In genomic region chr19:19663292-19664120, GRCh38 we compare ENCODE assay signal across 8 cellular contexts. TPM values are rescaled to one million over a fixed set of nuclear protein-coding genes. Genes with fewer than 3 reads are reported as not detected.
A peak's percentile ranks its signal among the peaks of the same experiment; 100 is the strongest.
DNase-seq lines count a peak whose midpoint lies in the region; ATAC-seq and TF ChIP-seq lines count a peak whose summit lies in the region.

TSS of gene ATP13A1 (minus strand) at chr19:19663676. CDS start at chr19:19663666, 10 bp downstream.

- DNase-seq in AG09319 (ENCODE audit: extremely low read depth, low read depth) (peak; percentile 93), NCI-H226 (peak; percentile 98), WTC11 (ENCODE audit: low spot score) (peak; percentile 88), cardiac fibroblast (ENCODE audit: low read depth in 2 of 2) (peak; percentile 97 to 99), immature natural killer cell (peak; percentile 97 to 98 (median 97)), spleen (peak; percentile 100)

- H3K27me3 Mint-ChIP-seq in WTC11 (ENCODE audit: low read depth) (no peaks in the 10 kb centered on the region; the same call in 1 of the 2 replicates), immature natural killer cell (ENCODE audit: low read depth in 3 of 3) (peaks cover 14 to 21% (median 16%) of the 10 kb centered on the region in 3 donors)

- ATAC-seq in HG03196 (IDR thresholded peaks at IDR 0.05; ENCODE audit: unreplicated experiment) (peak; percentile 73), WTC11 (peak; percentile 77)

- peaks cover 15% of the 10 kb centered on the region for H3K36me3 Mint-ChIP-seq in WTC11
- peaks cover 0 to 1% (median under 1%) of the 10 kb centered on the region in 3 donors for H3K36me3 Mint-ChIP-seq in immature natural killer cell

- POLR2A ChIA-PET in WTC11 (lab: Charles Lee) = interaction anchor here (0.5 to 1.1 kb wide), 7 partner anchors 20 to 202 kb away, joined by 3 to 8 read pairs (median 4); partner anchors contain the start of genes GMIP, LPAR2, ZNF253 and ZNF506

- TF ChIP-seq CTCF in AG09319 (IDR thresholded peaks at IDR 0.05; ENCODE audit: low read depth, low read length) (peak; percentile 1), WTC11 (IDR thresholded peaks at IDR 0.05) (no peak), cardiac fibroblast (IDR thresholded peaks at IDR 0.05; ENCODE audit: low read depth, low read length) (no peak), spleen (IDR thresholded peaks at IDR 0.05 in 8 of 11, conservative IDR thresholded peaks at IDR 0.05 in 3 of 11) (peak in 3 of 11 experiments; percentile 9 to 37 (median 25))

- in situ Hi-C loops in GM18951 (cut with MboI; ENCODE audit: low sequenced_read_pairs, unreplicated experiment) = no loop called here

- CTCF ChIA-PET in WTC11 (lab: Charles Lee) = interaction anchor here (0.6 to 2.3 kb wide), 4 partner anchors 20 to 131 kb away, joined by 3 to 10 read pairs (median 8); partner anchors contain the start of gene GMIP

- H3K9me3 ChIP-seq in spleen = peaks cover 0 to 6% (median 0%) of the 10 kb centered on the region in 8 donors

- H3K4me3 ChIP-seq in cardiac fibroblast (replicated peaks in 1 of 2; ENCODE audit: low read depth in 2 of 2, low read length in 2 of 2) (peak within 1 kb of the TSS; percentile 99 to 100), spleen (peak within 1 kb of the TSS; percentile 92 to 100 (median 96))

- peaks cover 21 to 81% (median 47%) of the 10 kb centered on the region in 6 donors for H3K4me1 ChIP-seq in spleen

- peak within 1 kb of the TSS; percentile 94 for H3K4me3 Mint-ChIP-seq in WTC11
- peak within 1 kb of the TSS; percentile 90 to 97 (median 93) for H3K4me3 Mint-ChIP-seq in immature natural killer cell

- no peaks in the 10 kb centered on the region for H3K27me3 ChIP-seq in spleen (replicated peaks in 1 of 7)

- H3K4me1 Mint-ChIP-seq in WTC11 (peaks cover 23% of the 10 kb centered on the region), immature natural killer cell (peaks cover 41 to 42% of the 10 kb centered on the region in 2 donors)

- peak within 1 kb of the TSS; percentile 78 to 97 (median 95) for H3K27ac ChIP-seq in spleen

- 0 to 1% (median 1%) methylated on average over 16 to 81 of the region's 81 CpGs for WGBS in spleen, 5 donors

- intact Hi-C loops in spleen (cut with DNase I; ENCODE audit: low total_unique reads) = loop anchor here (10.0 kb wide), 1 partner anchor 71 kb away; the partner anchor contains the start of gene ZNF14

- H3K9me3 Mint-ChIP-seq in WTC11 (no peaks in the 10 kb centered on the region), immature natural killer cell (peaks cover 0 to 3% (median 0%) of the 10 kb centered on the region in 6 donors)

- H3K27ac Mint-ChIP-seq in WTC11 (peak within 1 kb of the TSS; percentile 97), immature natural killer cell (peak within 1 kb of the TSS; percentile 90 to 99 (median 96))

- TF ChIP-seq POLR2A in GM18951 (IDR thresholded peaks at IDR 0.05; ENCODE audit: extremely low read depth, insufficient read depth, insufficient read length) = peak; percentile 86
- peak in 2 of 3 donors; percentile 16 to 72 for TF ChIP-seq POLR2A in spleen (IDR thresholded peaks at IDR 0.05)

- H3K36me3 ChIP-seq in spleen = peaks cover 3 to 31% (median 19%) of the 10 kb centered on the region in 6 donors

TF ChIP-seq in WTC11, 78 proteins besides CTCF, POLR2A, EP300 and RAD21 (continues in another document):
- TF ChIP-seq, protein P1, sequence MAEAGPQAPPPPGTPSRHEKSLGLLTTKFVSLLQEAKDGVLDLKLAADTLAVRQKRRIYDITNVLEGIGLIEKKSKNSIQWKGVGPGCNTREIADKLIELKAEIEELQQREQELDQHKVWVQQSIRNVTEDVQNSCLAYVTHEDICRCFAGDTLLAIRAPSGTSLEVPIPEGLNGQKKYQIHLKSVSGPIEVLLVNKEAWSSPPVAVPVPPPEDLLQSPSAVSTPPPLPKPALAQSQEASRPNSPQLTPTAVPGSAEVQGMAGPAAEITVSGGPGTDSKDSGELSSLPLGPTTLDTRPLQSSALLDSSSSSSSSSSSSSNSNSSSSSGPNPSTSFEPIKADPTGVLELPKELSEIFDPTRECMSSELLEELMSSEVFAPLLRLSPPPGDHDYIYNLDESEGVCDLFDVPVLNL (CRISPR knock-in tag; IDR thresholded peaks at IDR 0.05; ENCODE audit: borderline replicate concordance, low read depth) = no peak
- TF ChIP-seq AR (CRISPR knock-in tag; IDR thresholded peaks at IDR 0.05) = no peak
- TF ChIP-seq FOXK1 (CRISPR knock-in tag; IDR thresholded peaks at IDR 0.05) = peak; percentile 43; the same call in 1 of the 2 replicates
- TF ChIP-seq ARID4B (CRISPR knock-in tag; IDR thresholded peaks at IDR 0.05; ENCODE audit: borderline replicate concordance) = no peak; the same call in 1 of the 2 replicates
- no peak for TF ChIP-seq PRRX2 (CRISPR knock-in tag; IDR thresholded peaks at IDR 0.05)
- TF ChIP-seq ZNF138 (CRISPR knock-in tag; conservative IDR thresholded peaks at IDR 0.05) = no peak
- TF ChIP-seq RELA (CRISPR knock-in tag; IDR thresholded peaks at IDR 0.05; ENCODE audit: borderline replicate concordance) = 0 out of 2 replicates have a peak, but pooled peaks have one; percentile 16
- peak; percentile 58; the same call in 1 of the 2 replicates for TF ChIP-seq TP53 (CRISPR knock-in tag; IDR thresholded peaks at IDR 0.05)
- TF ChIP-seq, protein P2, sequence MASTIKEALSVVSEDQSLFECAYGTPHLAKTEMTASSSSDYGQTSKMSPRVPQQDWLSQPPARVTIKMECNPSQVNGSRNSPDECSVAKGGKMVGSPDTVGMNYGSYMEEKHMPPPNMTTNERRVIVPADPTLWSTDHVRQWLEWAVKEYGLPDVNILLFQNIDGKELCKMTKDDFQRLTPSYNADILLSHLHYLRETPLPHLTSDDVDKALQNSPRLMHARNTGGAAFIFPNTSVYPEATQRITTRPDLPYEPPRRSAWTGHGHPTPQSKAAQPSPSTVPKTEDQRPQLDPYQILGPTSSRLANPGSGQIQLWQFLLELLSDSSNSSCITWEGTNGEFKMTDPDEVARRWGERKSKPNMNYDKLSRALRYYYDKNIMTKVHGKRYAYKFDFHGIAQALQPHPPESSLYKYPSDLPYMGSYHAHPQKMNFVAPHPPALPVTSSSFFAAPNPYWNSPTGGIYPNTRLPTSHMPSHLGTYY (CRISPR knock-in tag; IDR thresholded peaks at IDR 0.05) = no peak

RNA-seq across cellular contexts. Expression of gene ATP13A1, which starts in this region (rescaled TPM):
- total RNA-seq in WTC11 (2021) (63.4 to 82.6 TPM (median 64.3 TPM) in 3 replicates), spleen (100 to 1,000 TPM in 5 of 7 donors, 10 to 100 TPM in 2; 88.4 to 301 (median 113) TPM)
- polyA plus RNA-seq in immature natural killer cell (10 to 100 TPM in 2 of 3 donors, 1 to 10 TPM in 1; 8.4 to 29.2 (median 18.6) TPM), spleen (10 to 100 TPM; 39.7 to 95.3 (median 91.6) TPM)

Comparison
In these comparisons a context has a peak if more than half of its experiments do, and no peak if none do; other contexts are left out.
1. Peak in every context shown above with its lines: DNase-seq, ATAC-seq, H3K4me3 ChIP-seq and H3K27ac ChIP-seq.